Comparison of ENCODE assay signal across 9 cellular contexts in the genomic region with DNA sequence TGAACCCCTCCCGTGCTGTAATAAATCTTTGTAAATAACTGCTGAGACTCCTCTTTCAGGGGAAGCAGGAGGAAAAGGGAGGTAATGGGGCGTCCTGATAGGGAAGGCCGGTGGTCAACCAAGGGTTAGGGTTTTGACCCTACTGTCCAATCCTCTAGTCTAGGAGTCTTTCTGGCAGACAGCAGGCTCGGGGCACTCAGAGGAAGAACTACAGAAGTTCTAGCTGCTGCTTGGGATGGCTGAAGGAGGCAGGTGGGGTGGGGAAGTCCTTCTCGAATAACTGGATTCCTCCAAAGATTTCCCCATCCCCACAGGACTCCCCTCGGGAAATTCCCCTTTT. TPM values are rescaled to one million over a fixed set of nuclear protein-coding genes. Genes with fewer than 3 reads are reported as not detected.
DNase-seq lines count a peak whose midpoint lies in the region; ATAC-seq and TF ChIP-seq lines count a peak whose summit lies in the region.
"Had no signal": no experiment of that assay in that cellular context is flagged by ENCODE, and none has a peak within 500 bp of the region (broad histone marks: within the 10 kb centered on the region; RNA-seq: fewer than 3 reads in every experiment).

No MANE protein-coding gene starts in this region.

- POLR2A ChIA-PET in CD8-positive, alpha-beta T cell (lab: Charles Lee), result interaction anchor here (1.4 kb wide), 1 partner anchor 33 kb away, joined by 3 read pairs; no protein-coding TSS in a partner anchor
- POLR2A ChIA-PET in activated CD8-positive, alpha-beta T cell treated with anti-CD3 and anti-CD28 coated beads, Interleukin-2, amount 10 ng/mL, durations not matched to agents 7 days and 5 days (lab: Charles Lee), result interaction anchor here (1.1 kb wide), 1 partner anchor 117 kb away, joined by 3 read pairs; no protein-coding TSS in a partner anchor

- H3K27ac ChIP-seq in CD8-positive, alpha-beta T cell (ENCODE audit: low read depth, low read length), result peak overlapping the region; percentile 86
- peak overlapping the region; percentile 72 to 80 for H3K27ac ChIP-seq in testis

- peaks cover 4% of the 10 kb centered on the region for H3K27me3 Mint-ChIP-seq in CD8-positive, alpha-beta T cell (ENCODE audit: low read depth)
- H3K27me3 Mint-ChIP-seq in activated CD8-positive, alpha-beta T cell treated with anti-CD3 and anti-CD28 coated beads, Interleukin-2, amount 10 ng/mL, durations not matched to agents 7 days and 5 days (ENCODE audit: low read depth), result peaks cover 6% of the 10 kb centered on the region
- H3K27me3 Mint-ChIP-seq in immature natural killer cell (ENCODE audit: low read depth in 3 of 3), result peaks cover 0 to 11% (median 8%) of the 10 kb centered on the region in 3 donors

- intact Hi-C loops in CD8-positive, alpha-beta T cell (cut with DNase I, micrococcal nuclease), result loop anchor here (5.0 to 10.0 kb wide), 4 partner anchors 96 to 581 kb away; a partner anchor contains a TSS
- intact Hi-C loops in testis (cut with DNase I; ENCODE audit: low total_unique reads), result no loop called here

- no peak for TF ChIP-seq POLR2A in testis (IDR thresholded peaks at IDR 0.05)

- no peaks in the 10 kb centered on the region for H3K9me3 ChIP-seq in CD8-positive, alpha-beta T cell (ENCODE audit: low read length)
- no peaks in the 10 kb centered on the region for H3K9me3 ChIP-seq in testis

- no peak for DNase-seq in CD8-positive, alpha-beta T cell
- DNase-seq in activated CD8-positive, alpha-beta T cell treated with anti-CD3 and anti-CD28 coated beads, Interleukin-2, amount 10 ng/mL, durations not matched to agents 7 days and 5 days, result no peak
- DNase-seq in immature natural killer cell (no peak), testis (no peak), cerebellar cortex (ENCODE audit: low spot score) (no peak), UCSD-AML1 (lab: John Stamatoyannopoulos, UW; ENCODE audit: unreplicated experiment) (no peak), NCI-H1694 treated with DMSO at 0.1 percent for 48 hours (lab: John Stamatoyannopoulos, UW) (no peak)

- ATAC-seq in CD8-positive, alpha-beta T cell, result peak; percentile 5
- peak; percentile 5 for ATAC-seq in HG02588 (IDR thresholded peaks at IDR 0.05; ENCODE audit: unreplicated experiment)
- peak; percentile 8 for ATAC-seq in activated CD8-positive, alpha-beta T cell treated with anti-CD3 and anti-CD28 coated beads, Interleukin-2, amount 10 ng/mL, durations not matched to agents 7 days and 5 days

- peaks cover 9% of the 10 kb centered on the region for H3K36me3 Mint-ChIP-seq in CD8-positive, alpha-beta T cell
- H3K36me3 Mint-ChIP-seq in activated CD8-positive, alpha-beta T cell treated with anti-CD3 and anti-CD28 coated beads, Interleukin-2, amount 10 ng/mL, durations not matched to agents 7 days and 5 days (ENCODE audit: low read depth), result peaks cover 10% of the 10 kb centered on the region
- no peaks in the 10 kb centered on the region for H3K36me3 Mint-ChIP-seq in immature natural killer cell

- WGBS in testis, 2 donors, result 10 to 17% methylated on average over 6 of the region's 6 CpGs

- peak overlapping the region; percentile 85 for H3K4me3 ChIP-seq in CD8-positive, alpha-beta T cell (ENCODE audit: low read depth, low read length)
- H3K4me3 ChIP-seq in testis, result peak overlapping the region; percentile 67 to 84

- H3K4me1 Mint-ChIP-seq in CD8-positive, alpha-beta T cell (ENCODE audit: low read depth), result peaks cover 61% of the 10 kb centered on the region
- H3K4me1 Mint-ChIP-seq in activated CD8-positive, alpha-beta T cell treated with anti-CD3 and anti-CD28 coated beads, Interleukin-2, amount 10 ng/mL, durations not matched to agents 7 days and 5 days (ENCODE audit: low read depth), result peaks cover 69% of the 10 kb centered on the region
- peaks cover 49% of the 10 kb centered on the region in 2 donors for H3K4me1 Mint-ChIP-seq in immature natural killer cell

- H3K27me3 ChIP-seq in CD8-positive, alpha-beta T cell (ENCODE audit: insufficient read depth, low read length), result no peaks in the 10 kb centered on the region
- H3K27me3 ChIP-seq in testis, result no peaks in the 10 kb centered on the region

- peak overlapping the region; percentile 93 for H3K4me3 Mint-ChIP-seq in CD8-positive, alpha-beta T cell
- H3K4me3 Mint-ChIP-seq in activated CD8-positive, alpha-beta T cell treated with anti-CD3 and anti-CD28 coated beads, Interleukin-2, amount 10 ng/mL, durations not matched to agents 7 days and 5 days, result peak overlapping the region; percentile 92
- H3K4me3 Mint-ChIP-seq in immature natural killer cell, result peak overlapping the region; percentile 88 to 99 (median 91)

- no peak for TF ChIP-seq CTCF in CD8-positive, alpha-beta T cell (IDR thresholded peaks at IDR 0.05)
- no peak for TF ChIP-seq CTCF in testis (IDR thresholded peaks at IDR 0.05)

- CTCF ChIA-PET in CD8-positive, alpha-beta T cell (lab: Charles Lee), result interaction anchor here (0.8 to 16.6 kb wide), 2 partner anchors 14 to 36 kb away, joined by 3 to 263 read pairs; a partner anchor contains a TSS
- CTCF ChIA-PET in activated CD8-positive, alpha-beta T cell treated with anti-CD3 and anti-CD28 coated beads, Interleukin-2, amount 10 ng/mL, durations not matched to agents 7 days and 5 days (lab: Charles Lee), result interaction anchor here (1.2 to 10.6 kb wide), 4 partner anchors 15 to 208 kb away, joined by 3 to 115 read pairs (median 53); a partner anchor contains a TSS

- H3K9me3 Mint-ChIP-seq in CD8-positive, alpha-beta T cell, result no peaks in the 10 kb centered on the region
- no peaks in the 10 kb centered on the region for H3K9me3 Mint-ChIP-seq in activated CD8-positive, alpha-beta T cell treated with anti-CD3 and anti-CD28 coated beads, Interleukin-2, amount 10 ng/mL, durations not matched to agents 7 days and 5 days (ENCODE audit: insufficient read depth)
- H3K9me3 Mint-ChIP-seq in immature natural killer cell, result no peaks in the 10 kb centered on the region

- H3K36me3 ChIP-seq in CD8-positive, alpha-beta T cell (ENCODE audit: insufficient read depth, low read length), result no peaks in the 10 kb centered on the region
- no peaks in the 10 kb centered on the region for H3K36me3 ChIP-seq in testis (ENCODE audit: low read depth, missing control alignments)

- peaks cover 47% of the 10 kb centered on the region for H3K4me1 ChIP-seq in CD8-positive, alpha-beta T cell (ENCODE audit: insufficient read depth, low read length)
- peaks cover 73% of the 10 kb centered on the region for H3K4me1 ChIP-seq in testis

- H3K27ac Mint-ChIP-seq in CD8-positive, alpha-beta T cell, result peak overlapping the region; percentile 97
- H3K27ac Mint-ChIP-seq in activated CD8-positive, alpha-beta T cell treated with anti-CD3 and anti-CD28 coated beads, Interleukin-2, amount 10 ng/mL, durations not matched to agents 7 days and 5 days, result peak overlapping the region; percentile 81
- H3K27ac Mint-ChIP-seq in immature natural killer cell, result peak overlapping the region; percentile 89 to 96 (median 94)

RNA-seq across cellular contexts. Expression of a gene that starts 0.4 kb away (rescaled TPM):
- total RNA-seq in CD8-positive, alpha-beta T cell, result 100 to 1,000 TPM; 102 to 118 TPM
- 10 to 100 TPM; 69.0 to 72.1 TPM for total RNA-seq in activated CD8-positive, alpha-beta T cell treated with anti-CD3 and anti-CD28 coated beads, Interleukin-2, amount 10 ng/mL, durations not matched to agents 7 days and 5 days
- polyA plus RNA-seq in immature natural killer cell (10 to 100 TPM; 45.1 to 88.6 (median 78.5) TPM), testis (ENCODE audit: insufficient read depth, low read depth, low replicate concordance) (102 TPM)
- 100 to 1,000 TPM; 265 to 352 TPM for total RNA-seq in testis

RNA-seq across cellular contexts. Expression of a gene that starts 9.8 kb away (rescaled TPM):
- not detected for total RNA-seq in CD8-positive, alpha-beta T cell
- not detected for total RNA-seq in activated CD8-positive, alpha-beta T cell treated with anti-CD3 and anti-CD28 coated beads, Interleukin-2, amount 10 ng/mL, durations not matched to agents 7 days and 5 days
- polyA plus RNA-seq in immature natural killer cell (not detected), testis (ENCODE audit: insufficient read depth, low read depth, low replicate concordance) (63.1 TPM)
- total RNA-seq in testis, result 10 to 100 TPM; 22.4 to 24.3 TPM
- total RNA-seq: HT1080 had no signal

RNA-seq across cellular contexts. Expression of a gene that starts 28.6 kb away (rescaled TPM):
- total RNA-seq in CD8-positive, alpha-beta T cell, result 1 to 10 TPM; 4.2 to 5.2 TPM
- total RNA-seq in activated CD8-positive, alpha-beta T cell treated with anti-CD3 and anti-CD28 coated beads, Interleukin-2, amount 10 ng/mL, durations not matched to agents 7 days and 5 days, result 1 to 10 TPM; 1.3 to 1.8 TPM
- not detected for polyA plus RNA-seq in immature natural killer cell
- 1 to 10 TPM; 3.0 to 6.0 TPM for total RNA-seq in testis
- polyA plus RNA-seq in testis (ENCODE audit: insufficient read depth, low read depth, low replicate concordance), result 49.8 TPM

RNA-seq across cellular contexts. Expression of a gene that starts 28.8 kb away (rescaled TPM):
- total RNA-seq in CD8-positive, alpha-beta T cell, result not detected
- total RNA-seq in activated CD8-positive, alpha-beta T cell treated with anti-CD3 and anti-CD28 coated beads, Interleukin-2, amount 10 ng/mL, durations not matched to agents 7 days and 5 days, result not detected
- polyA plus RNA-seq in immature natural killer cell (not detected), testis (ENCODE audit: insufficient read depth, low read depth, low replicate concordance) (not detected)
- total RNA-seq in testis, result under 1 TPM in 1 of 2 donors, not detected in 1; 0.19 TPM
- total RNA-seq: HT1080 had no signal

RNA-seq across cellular contexts. Expression of a gene that starts 31.7 kb away (rescaled TPM):
- total RNA-seq in CD8-positive, alpha-beta T cell, result under 1 TPM in 1 of 2 experiments, not detected in 1; 0.43 TPM
- total RNA-seq in activated CD8-positive, alpha-beta T cell treated with anti-CD3 and anti-CD28 coated beads, Interleukin-2, amount 10 ng/mL, durations not matched to agents 7 days and 5 days, result not detected
- polyA plus RNA-seq in immature natural killer cell, result 1 to 10 TPM in 2 of 3 donors, not detected in 1; 1.4 to 1.6 TPM
- 1 to 10 TPM; 2.6 to 2.7 TPM for total RNA-seq in testis
- polyA plus RNA-seq in testis (ENCODE audit: insufficient read depth, low read depth, low replicate concordance), result 2.9 TPM
- total RNA-seq: HT1080 had no signal

Comparison
In these comparisons a context has a peak if more than half of its experiments do, and no peak if none do; other contexts are left out.
1. RNA of a gene that starts 9.8 kb away (total RNA-seq): 22.4 to 24.3 TPM in testis; not detected in CD8-positive, alpha-beta T cell and not detected in activated CD8-positive, alpha-beta T cell treated with anti-CD3 and anti-CD28 coated beads, Interleukin-2, amount 10 ng/mL, durations not matched to agents 7 days and 5 days; every median in the first group is over 10 times any median in the second.
2. Peak in every context shown above with its lines, with median percentiles within 50 percentile points of each other: ATAC-seq, H3K27ac Mint-ChIP-seq and H3K4me3 Mint-ChIP-seq.